ENCODE assay signal across 11 cellular contexts in the genomic region with DNA sequence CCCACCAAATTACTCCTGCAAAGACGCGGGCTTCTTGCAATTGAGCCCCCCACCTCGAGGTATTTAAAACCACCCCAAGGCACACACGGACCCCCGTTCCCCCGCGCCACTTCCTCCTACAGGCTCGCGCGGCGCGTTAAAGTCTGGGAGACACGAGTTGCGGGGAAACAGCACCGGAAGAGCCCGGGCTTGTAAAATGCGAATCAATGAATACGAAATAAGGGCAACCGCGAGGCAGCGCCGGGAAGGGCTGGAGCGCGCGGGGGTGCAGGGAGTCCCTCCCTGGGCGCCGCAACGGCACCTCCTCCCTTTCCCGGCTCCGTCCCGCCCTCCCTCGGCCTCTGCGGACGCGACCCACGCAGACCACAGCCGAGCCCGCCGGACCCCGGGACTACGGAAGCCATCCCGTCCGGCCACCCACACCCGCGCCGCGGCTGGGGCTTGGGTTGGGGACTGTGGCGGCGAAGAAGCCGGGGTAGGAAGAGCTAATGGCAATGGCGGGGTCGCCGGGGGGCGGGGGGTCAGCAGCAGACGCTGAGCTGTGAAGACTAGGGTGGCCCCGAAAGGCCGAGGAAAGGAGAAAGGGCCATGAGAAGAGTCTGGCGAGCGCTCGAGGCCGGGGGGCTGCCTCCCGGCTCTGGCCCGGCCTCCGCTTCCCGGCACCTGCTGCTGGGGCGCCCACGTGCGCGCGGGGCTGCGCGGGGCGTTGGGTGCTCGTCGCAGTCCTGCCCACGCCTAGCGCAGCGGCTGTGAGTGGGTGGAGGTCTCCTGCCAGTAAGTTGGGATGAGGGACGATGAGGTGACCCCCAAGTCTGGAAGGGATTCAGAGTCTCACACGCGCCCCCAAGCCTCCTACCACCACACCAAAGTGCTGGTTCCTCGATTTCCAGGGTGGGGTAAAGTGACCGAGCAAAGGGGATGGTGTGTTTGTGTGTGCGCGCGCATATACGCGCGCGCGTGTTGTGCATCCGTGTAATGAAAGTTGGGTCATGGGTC. TPM values are rescaled to one million over a fixed set of nuclear protein-coding genes. Genes with fewer than 3 reads are reported as not detected.
DNase-seq lines count a peak whose midpoint lies in the region; ATAC-seq lines count a peak whose summit lies in the region.
"Had no signal": no experiment of that assay in that cellular context is flagged by ENCODE, and none has a peak within 500 bp of the region (broad histone marks: within the 10 kb centered on the region; RNA-seq: fewer than 3 reads in every experiment).

No MANE protein-coding gene starts in this region.

- peak overlapping the region; percentile 26 for H3K27ac Mint-ChIP-seq in memory B cell
- no peak overlapping the region for H3K27ac Mint-ChIP-seq in activated naive CD4-positive, alpha-beta T cell treated with anti-CD3 and anti-CD28 coated beads, Interleukin-2, amount 50 U/mL, for 72 hours
- H3K27ac Mint-ChIP-seq: natural killer cell had no signal

- H2AFZ ChIP-seq in ACC112 (ENCODE audit: low read length, unreplicated experiment): no peak overlapping the region

- peaks cover 16% of the 10 kb centered on the region for H3K27me3 Mint-ChIP-seq in memory B cell

- H3K27ac ChIP-seq in ACC112 (ENCODE audit: low read depth, low read length): no peak overlapping the region
- H3K27ac ChIP-seq: thyroid gland had no signal

- no peak overlapping the region for H3K9ac ChIP-seq in adipocyte (ENCODE audit: low read length)

- H3K4me1 ChIP-seq in ACC112 (ENCODE audit: control insufficient read depth, insufficient read depth, low read length, unreplicated experiment) (no peaks in the 10 kb centered on the region), adipocyte (ENCODE audit: control insufficient read depth, insufficient read depth, low read length) (no peaks in the 10 kb centered on the region)
- H3K4me1 ChIP-seq: thyroid gland had no signal

- peaks cover 8% of the 10 kb centered on the region for H3K36me3 Mint-ChIP-seq in memory B cell
- H3K36me3 Mint-ChIP-seq in activated naive CD4-positive, alpha-beta T cell treated with anti-CD3 and anti-CD28 coated beads, Interleukin-2, amount 50 U/mL, for 72 hours: peaks cover 0 to 18% of the 10 kb centered on the region in 2 donors

- DNase-seq in adipocyte (ENCODE audit: low read depth) (peak; percentile 61), memory B cell (ENCODE audit: low spot score in 2 of 2) (peak in 1 of 2 donors; percentile 18), T1000 (lab: John Stamatoyannopoulos, UW) (no peak), GM19240 (ENCODE audit: insufficient read length, low spot score) (no peak)
- no peak for DNase-seq in activated naive CD4-positive, alpha-beta T cell treated with anti-CD3 and anti-CD28 coated beads, Interleukin-2, amount 50 U/mL, for 72 hours (ENCODE audit: low spot score in 2 of 2)
- DNase-seq: natural killer cell, thyroid gland had no signal

- H3K79me2 ChIP-seq in ACC112 (ENCODE audit: control insufficient read depth, insufficient read depth, low read length, unreplicated experiment): no peaks in the 10 kb centered on the region

- peak overlapping the region; percentile 61 for H3K4me3 ChIP-seq in ACC112 (ENCODE audit: low read depth, low read length)
- no peak overlapping the region for H3K4me3 ChIP-seq in adipocyte (ENCODE audit: low read length)
- H3K4me3 ChIP-seq: thyroid gland had no signal

- H3K9me3 Mint-ChIP-seq in memory B cell: peaks cover 4% of the 10 kb centered on the region
- peaks cover 0 to 8% of the 10 kb centered on the region in 2 donors for H3K9me3 Mint-ChIP-seq in activated naive CD4-positive, alpha-beta T cell treated with anti-CD3 and anti-CD28 coated beads, Interleukin-2, amount 50 U/mL, for 72 hours

- ATAC-seq in GM19452 (IDR thresholded peaks at IDR 0.05; ENCODE audit: unreplicated experiment) (peak; percentile 28), memory B cell (ENCODE audit: low read depth) (peak; percentile 26), HG02588 (IDR thresholded peaks at IDR 0.05; ENCODE audit: unreplicated experiment) (no peak)
- no peak for ATAC-seq in activated naive CD4-positive, alpha-beta T cell treated with anti-CD3 and anti-CD28 coated beads, Interleukin-2, amount 50 U/mL, for 72 hours

- peaks cover 12% of the 10 kb centered on the region for H3K4me1 Mint-ChIP-seq in memory B cell
- H3K4me1 Mint-ChIP-seq: central memory CD8-positive, alpha-beta T cell had no signal

- H3K36me3 ChIP-seq in ACC112 (ENCODE audit: insufficient read depth, low read length): no peaks in the 10 kb centered on the region
- no peaks in the 10 kb centered on the region for H3K36me3 ChIP-seq in adipocyte (ENCODE audit: control insufficient read depth, insufficient read depth, low read length, severe bottlenecking)
- H3K36me3 ChIP-seq: thyroid gland had no signal

- H3K27me3 ChIP-seq in ACC112 (ENCODE audit: insufficient read depth, low read length) (peaks cover 60% of the 10 kb centered on the region), adipocyte (replicated peaks; ENCODE audit: control insufficient read depth, insufficient read depth, low read length) (peaks cover 27% of the 10 kb centered on the region)
- H3K27me3 ChIP-seq: thyroid gland had no signal

- H3K9me3 ChIP-seq in adipocyte (ENCODE audit: control insufficient read depth, low read length): no peaks in the 10 kb centered on the region
- H3K9me3 ChIP-seq: thyroid gland had no signal

- peak overlapping the region; percentile 74 for H3K4me3 Mint-ChIP-seq in memory B cell
- H3K4me3 Mint-ChIP-seq: central memory CD8-positive, alpha-beta T cell; natural killer cell had no signal

RNA-seq across cellular contexts. Expression of a gene that starts 1.2 kb away (rescaled TPM):
- total RNA-seq in activated naive CD4-positive, alpha-beta T cell treated with anti-CD3 and anti-CD28 coated beads, Interleukin-2, amount 50 U/mL, for 72 hours: not detected
- total RNA-seq: natural killer cell had no signal

Comparison
In these comparisons a context has a peak if more than half of its experiments do, and no peak if none do; other contexts are left out.
1. ATAC-seq: peak in GM19452 (single experiment) and memory B cell (single experiment); none in HG02588 (single experiment) and activated naive CD4-positive, alpha-beta T cell treated with anti-CD3 and anti-CD28 coated beads, Interleukin-2, amount 50 U/mL, for 72 hours (0 of 2).